8 cellular contexts compared by ENCODE assay signal in genomic region chr4:75725942-75726538, GRCh38. TPM values are rescaled to one million over a fixed set of nuclear protein-coding genes. Genes with fewer than 3 reads are reported as not detected.
A peak's percentile ranks its signal among the peaks of the same experiment; 100 is the strongest.
DNase-seq lines count a peak whose midpoint lies in the region; ATAC-seq, FAIRE-seq and TF ChIP-seq lines count a peak whose summit lies in the region.
"Not testable (repeated sequence)": the region's sequence is repeated elsewhere in the genome, so short reads cannot be mapped to it uniquely, and the experiment has no call there.

No MANE protein-coding gene starts in this region.

- intact Hi-C loops in adrenal gland (cut with DNase I) = loop anchor here in 1 of 2 donors (10.0 kb wide), 1 partner anchor 51 kb away; the partner anchor contains the start of gene G3BP2
- intact Hi-C loops in endothelial cell of umbilical vein (cut with micrococcal nuclease) = loop anchor here (2.0 kb wide), 1 partner anchor 211 kb away; the partner anchor contains the start of genes RCHY1 and THAP6

- H3K9me3 Mint-ChIP-seq in T-helper 2 cell treated with Interferon-gamma antibody and Interleukin-4, amounts not matched to agents 5 μg/mL and 100 μg/mL, for 36 hours; neural crest cell; stimulated activated naive CD8-positive, alpha-beta T cell treated with anti-CD3 and anti-CD28 coated beads, Interleukin-15, amount 100 ng/mL, for 72 hours: not testable (repeated sequence)

- BruUV-seq in endothelial cell of umbilical vein (replicated peaks; lab: Mats Ljungman, UMichigan) = not testable (repeated sequence)

- POLR2A ChIA-PET in endothelial cell of umbilical vein (lab: Charles Lee) = interaction anchor here (1.1 to 4.8 kb wide), 3 partner anchors 16 to 25 kb away, joined by 5 to 54 read pairs (median 10); no protein-coding TSS in a partner anchor

- peaks cover 12% of the 10 kb centered on the region for H3K36me3 Mint-ChIP-seq in T-helper 2 cell treated with Interferon-gamma antibody and Interleukin-4, amounts not matched to agents 5 μg/mL and 100 μg/mL, for 36 hours (ENCODE audit: low read depth)
- not testable (repeated sequence) for H3K36me3 Mint-ChIP-seq in neural crest cell (ENCODE audit: low read depth)

- peaks cover 28% of the 10 kb centered on the region for H3K4me1 Mint-ChIP-seq in T-helper 2 cell treated with Interferon-gamma antibody and Interleukin-4, amounts not matched to agents 5 μg/mL and 100 μg/mL, for 36 hours (ENCODE audit: low read depth)
- H3K4me1 Mint-ChIP-seq in neural crest cell = peaks cover 47% of the 10 kb centered on the region
- H3K4me1 Mint-ChIP-seq in stimulated activated naive CD8-positive, alpha-beta T cell treated with anti-CD3 and anti-CD28 coated beads, Interleukin-15, amount 100 ng/mL, for 72 hours = peaks cover 54% of the 10 kb centered on the region

- H3K9me1 ChIP-seq in endothelial cell of umbilical vein (replicated peaks; ENCODE audit: control insufficient read depth, extremely low read depth, insufficient read depth, low read length) = not testable (repeated sequence)

- H3K27ac ChIP-seq in BLaER1 treated with 17β-estradiol and CSF1 and Interleukin-3, amounts not matched to agents 10 nM and 100 nM = peak overlapping the region in 8 of 11 experiments; percentile 1 to 98 (median 94); a peak in 9 of 22 replicates
- peak overlapping the region; percentile 26; the same call in 1 of the 2 replicates for H3K27ac ChIP-seq in HUES6 (ENCODE audit: low read depth, low read length)
- peak overlapping the region; percentile 26 to 99 (median 97) for H3K27ac ChIP-seq in adrenal gland
- H3K27ac ChIP-seq in endothelial cell of umbilical vein (ENCODE audit: insufficient read depth, low read depth, low read length); iPS-20b (ENCODE audit: low read length): not testable (repeated sequence)

- 57 to 70% (median 63%) methylated on average over 20 of the region's 20 CpGs for WGBS in adrenal gland, 4 donors

- H3K4me1 ChIP-seq in BLaER1 treated with 17β-estradiol and CSF1 and Interleukin-3, amounts not matched to agents 10 nM and 100 nM = peaks cover 50 to 67% (median 61%) of the 10 kb centered on the region in 10 experiments
- H3K4me1 ChIP-seq in HUES6 (ENCODE audit: control insufficient read depth, insufficient read depth, low read length) (peaks cover 22% of the 10 kb centered on the region), adrenal gland (replicated peaks in 1 of 2) (peaks cover 46 to 67% of the 10 kb centered on the region in 2 donors), endothelial cell of umbilical vein (ENCODE audit: control insufficient read depth, extremely low read depth, insufficient read depth, low read length) (peaks cover 33% of the 10 kb centered on the region), iPS-20b (ENCODE audit: insufficient read depth, low read length) (peaks cover 27% of the 10 kb centered on the region)

- not testable (repeated sequence) for H2AFZ ChIP-seq in endothelial cell of umbilical vein (ENCODE audit: low read depth, low read length)

- peaks cover 0 to 51% (median 16%) of the 10 kb centered on the region in 11 experiments; a peak in 11 of 22 replicates for H4K20me1 ChIP-seq in BLaER1 treated with 17β-estradiol and CSF1 and Interleukin-3, amounts not matched to agents 10 nM and 100 nM
- not testable (repeated sequence) for H4K20me1 ChIP-seq in endothelial cell of umbilical vein (replicated peaks; ENCODE audit: control insufficient read depth, extremely low read depth, insufficient read depth, low read length)

- H3K9me3 ChIP-seq in BLaER1 treated with 17β-estradiol and CSF1 and Interleukin-3, amounts not matched to agents 10 nM and 100 nM (replicated peaks in 1 of 11); HUES6 (ENCODE audit: control insufficient read depth, insufficient read depth, low read depth, low read length); adrenal gland (replicated peaks in 1 of 3); endothelial cell of umbilical vein (replicated peaks; ENCODE audit: control insufficient read depth, insufficient read depth, low read length); iPS-20b (ENCODE audit: insufficient read depth, low read depth, low read length): not testable (repeated sequence)

- dilution Hi-C loops in endothelial cell of umbilical vein (cut with MboI; ENCODE audit: extremely low pct_ligation_motif_present, low sequenced_read_pairs) = not testable (repeated sequence)

- not testable (repeated sequence) for H3K27ac Mint-ChIP-seq in T-helper 2 cell treated with Interferon-gamma antibody and Interleukin-4, amounts not matched to agents 5 μg/mL and 100 μg/mL, for 36 hours; neural crest cell (ENCODE audit: unreplicated experiment)
- H3K27ac Mint-ChIP-seq in stimulated activated naive CD8-positive, alpha-beta T cell treated with anti-CD3 and anti-CD28 coated beads, Interleukin-15, amount 100 ng/mL, for 72 hours = peak overlapping the region in 1 of 2 donors; percentile 42

- FAIRE-seq in endothelial cell of umbilical vein (lab: Jason Lieb, UNC) = not testable (repeated sequence)

- peak overlapping the region; percentile 88 to 100 (median 96) for H3K4me3 ChIP-seq in BLaER1 treated with 17β-estradiol and CSF1 and Interleukin-3, amounts not matched to agents 10 nM and 100 nM
- H3K4me3 ChIP-seq in HUES6 (ENCODE audit: low read depth, low read length) (peak overlapping the region; percentile 93), adrenal gland (peak overlapping the region in 1 of 4 donors; percentile 66), endothelial cell of umbilical vein (replicated peaks in 1 of 3; ENCODE audit: insufficient read depth in 1 of 3, low read depth in 1 of 3, low read length in 3 of 3) (peak overlapping the region; percentile 81 to 94 (median 86)), iPS-20b (ENCODE audit: low read length) (peak overlapping the region; percentile 96)

- TF ChIP-seq POLR2A in adrenal gland (IDR thresholded peaks at IDR 0.05); endothelial cell of umbilical vein (IDR thresholded peaks at IDR 0.05; ENCODE audit: low read depth, low read length): not testable (repeated sequence)

- peak overlapping the region; percentile 71 to 94 (median 83) for H3K4me2 ChIP-seq in BLaER1 treated with 17β-estradiol and CSF1 and Interleukin-3, amounts not matched to agents 10 nM and 100 nM
- peak overlapping the region; percentile 69 for H3K4me2 ChIP-seq in endothelial cell of umbilical vein (ENCODE audit: insufficient read depth, low read length)

- H3K27me3 ChIP-seq in BLaER1 treated with 17β-estradiol and CSF1 and Interleukin-3, amounts not matched to agents 10 nM and 100 nM; HUES6 (ENCODE audit: control insufficient read depth, insufficient read depth, low read length); adrenal gland; endothelial cell of umbilical vein (ENCODE audit: control insufficient read depth in 2 of 2, insufficient read depth in 2 of 2, low read length in 2 of 2); iPS-20b (ENCODE audit: insufficient read depth, low read length): not testable (repeated sequence)

- H3K36me3 ChIP-seq in BLaER1 treated with 17β-estradiol and CSF1 and Interleukin-3, amounts not matched to agents 10 nM and 100 nM = peaks cover 0 to 11% (median 5%) of the 10 kb centered on the region in 11 experiments; a peak in 3 of 22 replicates
- not testable (repeated sequence) for H3K36me3 ChIP-seq in HUES6 (ENCODE audit: control insufficient read depth, insufficient read depth, low read length); adrenal gland (replicated peaks in 1 of 2); endothelial cell of umbilical vein (ENCODE audit: control insufficient read depth in 2 of 2, extremely low read depth in 1 of 2, insufficient read depth in 2 of 2, low read length in 2 of 2); iPS-20b (ENCODE audit: insufficient read depth, low read depth, low read length)

- not testable (repeated sequence) for TF ChIP-seq CTCF in adrenal gland (IDR thresholded peaks at IDR 0.05); endothelial cell of umbilical vein (IDR thresholded peaks at IDR 0.05; ENCODE audit: extremely low read depth in 1 of 2, insufficient read depth in 1 of 2, low read depth in 1 of 2, low read length in 2 of 2); neural crest cell (conservative IDR thresholded peaks at IDR 0.05)

- peak overlapping the region; percentile 87 to 99 (median 95) for H3K9ac ChIP-seq in BLaER1 treated with 17β-estradiol and CSF1 and Interleukin-3, amounts not matched to agents 10 nM and 100 nM
- H3K9ac ChIP-seq in HUES6 (ENCODE audit: low read length) (peak overlapping the region; percentile 91), endothelial cell of umbilical vein (replicated peaks; ENCODE audit: extremely low read depth, insufficient read depth, low read length) (peak overlapping the region; percentile 99), iPS-20b (ENCODE audit: low read depth, low read length) (peak overlapping the region; percentile 98; the same call in 1 of the 2 replicates)

- not testable (repeated sequence) for ATAC-seq in stimulated activated naive CD8-positive, alpha-beta T cell treated with anti-CD3 and anti-CD28 coated beads, Interleukin-15, amount 100 ng/mL, for 72 hours

- peak overlapping the region; percentile 100 for H3K4me3 Mint-ChIP-seq in T-helper 2 cell treated with Interferon-gamma antibody and Interleukin-4, amounts not matched to agents 5 μg/mL and 100 μg/mL, for 36 hours
- peak overlapping the region; percentile 99 for H3K4me3 Mint-ChIP-seq in neural crest cell
- H3K4me3 Mint-ChIP-seq in stimulated activated naive CD8-positive, alpha-beta T cell treated with anti-CD3 and anti-CD28 coated beads, Interleukin-15, amount 100 ng/mL, for 72 hours = peak overlapping the region; percentile 99

- H3K79me2 ChIP-seq in endothelial cell of umbilical vein (ENCODE audit: control insufficient read depth, insufficient read depth, low read length) = peaks cover 58% of the 10 kb centered on the region

- not testable (repeated sequence) for DNase-seq in T-helper 2 cell treated with Interferon-gamma antibody and Interleukin-4, amounts not matched to agents 5 μg/mL and 100 μg/mL, for 36 hours (ENCODE audit: low spot score); adrenal gland; endothelial cell of umbilical vein (ENCODE audit: low read depth, low spot score); neural crest cell (ENCODE audit: low read depth, low spot score); stimulated activated naive CD8-positive, alpha-beta T cell treated with anti-CD3 and anti-CD28 coated beads, Interleukin-15, amount 100 ng/mL, for 72 hours

- CTCF ChIA-PET in endothelial cell of umbilical vein (lab: Charles Lee) = interaction anchor here (1.4 to 3.1 kb wide), 4 partner anchors 19 to 122 kb away, joined by 6 to 55 read pairs (median 6); no protein-coding TSS in a partner anchor

- H3K27me3 Mint-ChIP-seq in T-helper 2 cell treated with Interferon-gamma antibody and Interleukin-4, amounts not matched to agents 5 μg/mL and 100 μg/mL, for 36 hours (ENCODE audit: low read depth); neural crest cell (ENCODE audit: low read depth); stimulated activated naive CD8-positive, alpha-beta T cell treated with anti-CD3 and anti-CD28 coated beads, Interleukin-15, amount 100 ng/mL, for 72 hours: not testable (repeated sequence)

RNA-seq across cellular contexts. Expression of gene USO1, which starts 1.7 kb away (rescaled TPM):
- total RNA-seq in adrenal gland = 10 to 100 TPM; 55.3 to 81.3 (median 69.8) TPM
- polyA plus RNA-seq in adrenal gland = 100 to 1,000 TPM in 1 of 3 donors, 10 to 100 TPM in 2; 27.4 to 102 (median 29.4) TPM
- total RNA-seq in endothelial cell of umbilical vein = 60.2 and 66.0 TPM in 2 replicates
- polyA plus RNA-seq in endothelial cell of umbilical vein = 24.4 and 29.1 TPM in 2 replicates
- 33.9 and 37.3 TPM in 2 replicates for polyA plus RNA-seq in endothelial cell of umbilical vein (2011; cell fraction: cytosol; rRNA removed)
- polyA plus RNA-seq in endothelial cell of umbilical vein (2011; cell fraction: nucleus; rRNA removed) = 42.4 and 56.8 TPM in 2 replicates
- polyA plus RNA-seq in endothelial cell of umbilical vein (2012) = 46.6 and 56.1 TPM in 2 replicates
- 44.6 and 46.5 TPM in 2 replicates for polyA minus RNA-seq in endothelial cell of umbilical vein
- 16.1 TPM for polyA minus RNA-seq in endothelial cell of umbilical vein (2011; cell fraction: cytosol; rRNA and poly(A)+ RNA removed)
- 30.4 and 44.7 TPM in 2 replicates for polyA minus RNA-seq in endothelial cell of umbilical vein (2011; cell fraction: nucleus; rRNA and poly(A)+ RNA removed)
- total RNA-seq in neural crest cell = 41.2 and 45.5 TPM in 2 replicates

RNA-seq across cellular contexts. Expression of gene G3BP2, which starts 52.8 kb away (rescaled TPM):
- total RNA-seq in adrenal gland (100 to 1,000 TPM in 7 of 8 donors, 10 to 100 TPM in 1; 80.4 to 215 (median 114) TPM), endothelial cell of umbilical vein (180 and 194 TPM in 2 replicates), neural crest cell (204 TPM in 2 replicates)
- polyA plus RNA-seq in adrenal gland (100 to 1,000 TPM in 1 of 3 donors, 10 to 100 TPM in 2; 10.0 to 167 (median 22.6) TPM), endothelial cell of umbilical vein (39.3 and 61.1 TPM in 2 replicates)
- polyA plus RNA-seq in endothelial cell of umbilical vein (2011; cell fraction: cytosol; rRNA removed) = 69.4 and 70.4 TPM in 2 replicates
- polyA plus RNA-seq in endothelial cell of umbilical vein (2011; cell fraction: nucleus; rRNA removed) = 59.9 and 70.8 TPM in 2 replicates
- 112 and 140 TPM in 2 replicates for polyA plus RNA-seq in endothelial cell of umbilical vein (2012)
- polyA minus RNA-seq in endothelial cell of umbilical vein = 89.8 and 95.8 TPM in 2 replicates
- 40.7 TPM for polyA minus RNA-seq in endothelial cell of umbilical vein (2011; cell fraction: cytosol; rRNA and poly(A)+ RNA removed)
- 53.6 and 75.2 TPM in 2 replicates for polyA minus RNA-seq in endothelial cell of umbilical vein (2011; cell fraction: nucleus; rRNA and poly(A)+ RNA removed)
